In the genomic region with DNA sequence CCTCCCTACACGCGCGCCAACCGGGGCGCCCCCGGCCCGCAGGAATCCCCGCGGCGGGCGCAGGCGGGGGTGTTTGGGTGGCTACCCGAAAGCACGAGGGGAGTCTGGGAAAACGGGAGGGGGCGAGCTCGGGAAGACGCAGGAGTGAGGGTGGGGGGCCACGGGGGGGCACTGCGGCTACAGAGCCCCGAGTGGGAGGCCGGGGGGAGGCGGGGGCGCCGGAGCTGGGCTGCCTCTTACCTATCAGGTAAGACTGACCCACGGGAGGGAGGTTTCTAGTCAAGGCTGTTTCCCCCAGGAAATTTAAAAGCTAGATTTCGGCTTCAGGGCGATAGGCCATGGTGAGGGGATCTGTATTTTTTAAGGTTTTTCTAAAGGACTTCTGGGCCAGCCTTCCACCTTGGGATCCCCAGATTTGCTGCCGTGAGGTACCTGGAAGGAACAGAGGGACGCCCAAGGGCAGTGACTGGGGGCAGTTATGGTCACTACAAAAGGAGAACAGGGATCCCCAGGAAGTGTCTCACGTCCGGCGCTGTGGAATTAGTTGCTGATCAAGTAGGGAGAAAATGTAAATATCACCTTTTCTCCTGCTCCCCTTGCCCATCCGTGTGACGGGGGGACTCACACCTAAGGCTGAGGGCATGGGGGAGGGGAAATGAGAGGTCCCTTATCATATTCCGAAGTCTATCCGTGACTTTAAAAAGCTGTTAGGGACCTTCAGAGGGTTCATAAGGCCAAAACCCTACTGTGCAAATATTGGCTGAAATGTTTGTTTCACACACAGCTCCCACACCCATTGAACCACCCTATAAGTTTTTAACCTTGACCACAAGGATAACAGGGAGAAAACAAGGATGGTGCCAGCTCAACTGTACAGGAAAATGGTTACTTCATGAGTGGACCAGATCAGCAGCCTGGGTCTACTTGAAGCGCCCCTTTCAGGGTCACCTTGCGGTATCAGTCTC, we compare ENCODE assay signal across 8 cellular contexts. TPM values are rescaled to one million over a fixed set of nuclear protein-coding genes. Genes with fewer than 3 reads are reported as not detected.
A peak's percentile ranks its signal among the peaks of the same experiment; 100 is the strongest.
DNase-seq lines count a peak whose midpoint lies in the region; ATAC-seq and TF ChIP-seq lines count a peak whose summit lies in the region.

No MANE protein-coding gene starts in this region.

- TF ChIP-seq CTCF in AG10803 (conservative IDR thresholded peaks at IDR 0.05; ENCODE audit: low read length) (no peak), progenitor cell of endocrine pancreas (IDR thresholded peaks at IDR 0.05; ENCODE audit: unreplicated experiment) (no peak)

- POLR2A ChIA-PET in HEK293T (lab: Yijun Ruan, JAX) = interaction anchor here (0.9 kb wide), 1 partner anchor 769 kb away, joined by 4 read pairs; no protein-coding TSS in a partner anchor

- peaks cover 19% of the 10 kb centered on the region for H3K27me3 Mint-ChIP-seq in activated T-cell treated with anti-CD3 and anti-CD28 coated beads, Interleukin-2, amount 50 U/mL, for 72 hours (ENCODE audit: low read depth)
- no peaks in the 10 kb centered on the region for H3K27me3 Mint-ChIP-seq in progenitor cell of endocrine pancreas

- H3K4me1 Mint-ChIP-seq in activated T-cell treated with anti-CD3 and anti-CD28 coated beads, Interleukin-2, amount 50 U/mL, for 72 hours (ENCODE audit: low read depth) = peaks cover 33% of the 10 kb centered on the region
- peaks cover 22% of the 10 kb centered on the region for H3K4me1 Mint-ChIP-seq in progenitor cell of endocrine pancreas (ENCODE audit: low read depth)

- intact Hi-C loops in cardiac septum (cut with DNase I) = loop anchor here (2.0 to 10.0 kb wide), 8 partner anchors 78 to 909 kb away; no protein-coding TSS in a partner anchor

- peak overlapping the region; percentile 34 for H3K27ac Mint-ChIP-seq in activated T-cell treated with anti-CD3 and anti-CD28 coated beads, Interleukin-2, amount 50 U/mL, for 72 hours
- H3K27ac Mint-ChIP-seq in progenitor cell of endocrine pancreas = peak overlapping the region; percentile 97

- CTCF ChIA-PET in HEK293T (lab: Yijun Ruan, JAX) = interaction anchor here (0.6 to 1.1 kb wide), 5 partner anchors 21 to 1135 kb away, joined by 3 to 8 read pairs (median 4); no protein-coding TSS in a partner anchor

- H3K9me3 Mint-ChIP-seq in activated T-cell treated with anti-CD3 and anti-CD28 coated beads, Interleukin-2, amount 50 U/mL, for 72 hours = no peaks in the 10 kb centered on the region
- H3K9me3 Mint-ChIP-seq in progenitor cell of endocrine pancreas (ENCODE audit: low read depth) = no peaks in the 10 kb centered on the region

- ATAC-seq in activated T-cell treated with anti-CD3 and anti-CD28 coated beads, Interleukin-2, amount 50 U/mL, for 72 hours (replicated peaks in 1 of 2) = no peak
- no peak for ATAC-seq in HG02852 (IDR thresholded peaks at IDR 0.05; ENCODE audit: unreplicated experiment)
- ATAC-seq in GM19463 (IDR thresholded peaks at IDR 0.05; ENCODE audit: unreplicated experiment) = no peak
- ATAC-seq in GM21737 (IDR thresholded peaks at IDR 0.05; ENCODE audit: unreplicated experiment) = no peak

- peak overlapping the region; percentile 76 for H3K4me3 Mint-ChIP-seq in activated T-cell treated with anti-CD3 and anti-CD28 coated beads, Interleukin-2, amount 50 U/mL, for 72 hours
- peak overlapping the region; percentile 91 for H3K4me3 Mint-ChIP-seq in progenitor cell of endocrine pancreas (ENCODE audit: low read depth)

- H3K4me3 ChIP-seq in AG10803 (ENCODE audit: low read length) = peak overlapping the region; percentile 62

- no peaks in the 10 kb centered on the region for H3K36me3 Mint-ChIP-seq in activated T-cell treated with anti-CD3 and anti-CD28 coated beads, Interleukin-2, amount 50 U/mL, for 72 hours (ENCODE audit: insufficient read depth in 2 of 2)
- peaks cover 16% of the 10 kb centered on the region for H3K36me3 Mint-ChIP-seq in progenitor cell of endocrine pancreas (ENCODE audit: insufficient read depth)

- DNase-seq in AG10803 (ENCODE audit: low read depth) (peak; percentile 14), HEK293T (ENCODE audit: extremely low spot score) (no peak), cardiac septum (ENCODE audit: low spot score) (peak; percentile 75), progenitor cell of endocrine pancreas (ENCODE audit: low spot score, unreplicated experiment) (no peak)
- DNase-seq in activated T-cell treated with anti-CD3 and anti-CD28 coated beads, Interleukin-2, amount 50 U/mL, for 72 hours = peak in 1 of 2 donors; percentile 2

TF ChIP-seq in HEK293T, 16 proteins besides CTCF, POLR2A, EP300 and RAD21:
- TF ChIP-seq FOXM1 (IDR thresholded peaks at IDR 0.05; ENCODE audit: borderline replicate concordance) = peak; percentile 73; the same call in 1 of the 2 replicates
- no peak for TF ChIP-seq L3MBTL2 (conservative IDR thresholded peaks at IDR 0.05)
- TF ChIP-seq, protein P1, sequence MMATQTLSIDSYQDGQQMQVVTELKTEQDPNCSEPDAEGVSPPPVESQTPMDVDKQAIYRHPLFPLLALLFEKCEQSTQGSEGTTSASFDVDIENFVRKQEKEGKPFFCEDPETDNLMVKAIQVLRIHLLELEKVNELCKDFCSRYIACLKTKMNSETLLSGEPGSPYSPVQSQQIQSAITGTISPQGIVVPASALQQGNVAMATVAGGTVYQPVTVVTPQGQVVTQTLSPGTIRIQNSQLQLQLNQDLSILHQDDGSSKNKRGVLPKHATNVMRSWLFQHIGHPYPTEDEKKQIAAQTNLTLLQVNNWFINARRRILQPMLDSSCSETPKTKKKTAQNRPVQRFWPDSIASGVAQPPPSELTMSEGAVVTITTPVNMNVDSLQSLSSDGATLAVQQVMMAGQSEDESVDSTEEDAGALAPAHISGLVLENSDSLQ (IDR thresholded peaks at IDR 0.05) = no peak
- TF ChIP-seq TARDBP (IDR thresholded peaks at IDR 0.05) = no peak
TF ChIP-seq in HEK293T: peak in this region for 1.

RNA-seq across cellular contexts. Expression of a gene that starts 0.6 kb away (rescaled TPM):
- 1 to 10 TPM; 2.8 to 4.6 TPM for total RNA-seq in activated T-cell treated with anti-CD3 and anti-CD28 coated beads, Interleukin-2, amount 50 U/mL, for 72 hours
- total RNA-seq in cardiac septum (14.0 TPM), progenitor cell of endocrine pancreas (17.1 and 20.5 TPM in 2 replicates)

RNA-seq across cellular contexts. Expression of a gene that starts 35.6 kb away (rescaled TPM):
- 10 to 100 TPM; 47.2 to 49.4 TPM for total RNA-seq in activated T-cell treated with anti-CD3 and anti-CD28 coated beads, Interleukin-2, amount 50 U/mL, for 72 hours
- total RNA-seq in cardiac septum (40.6 TPM), progenitor cell of endocrine pancreas (31.0 and 32.7 TPM in 2 replicates)

Comparison
In these comparisons a context has a peak if more than half of its experiments do, and no peak if none do; other contexts are left out.
1. DNase-seq: peak in AG10803 (single experiment) and cardiac septum (single experiment); none in HEK293T (single experiment) and progenitor cell of endocrine pancreas (single experiment).